In the genomic region with DNA sequence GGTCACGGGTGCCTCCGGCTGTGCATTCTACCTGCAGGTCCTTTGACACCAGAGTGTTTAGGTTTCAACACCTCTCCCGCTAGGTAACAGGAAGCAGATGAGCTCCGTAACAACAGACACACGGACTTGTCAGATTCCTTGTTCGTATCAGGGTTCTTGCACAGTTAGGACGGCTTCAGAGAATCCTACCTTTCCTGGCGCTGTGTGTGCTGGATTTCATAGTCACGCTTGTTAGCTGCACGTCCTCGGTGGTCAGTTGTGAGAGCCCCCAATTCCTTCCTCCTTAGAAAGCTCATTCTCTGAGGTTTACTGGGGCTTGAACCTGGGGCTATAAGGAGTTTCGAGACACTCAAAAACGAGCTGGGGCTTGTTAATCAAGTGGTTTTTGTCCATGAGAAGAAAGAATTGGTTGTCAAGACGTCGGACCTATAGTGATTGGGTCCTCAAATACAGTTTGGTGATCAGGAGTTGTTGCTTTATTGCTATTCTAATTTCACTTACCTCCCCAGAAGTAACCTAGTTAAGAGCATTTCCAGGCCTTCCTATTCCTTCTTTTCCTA, we compare ENCODE assay signal across 1 cellular context.
TF ChIP-seq lines count a peak whose summit lies in the region.

No MANE protein-coding gene starts in this region.

TF ChIP-seq in HepG2, 621 proteins besides CTCF, POLR2A, EP300 and RAD21 (continues in another document):
- TF ChIP-seq SRY (CRISPR knock-in tag; IDR thresholded peaks at IDR 0.05) = peak; percentile 76; the same call in 1 of the 2 replicates
- no peak for TF ChIP-seq PAX8 (CRISPR knock-in tag; IDR thresholded peaks at IDR 0.05; ENCODE audit: borderline replicate concordance)
- 0 out of 2 replicates have a peak, but pooled peaks have one; percentile 36 for TF ChIP-seq JUN (CRISPR knock-in tag; IDR thresholded peaks at IDR 0.05)
- 0 out of 2 replicates have a peak, but pooled peaks have one; percentile 25 for TF ChIP-seq RXRA (CRISPR knock-in tag; IDR thresholded peaks at IDR 0.05)
- no peak for TF ChIP-seq FOSL1 (CRISPR knock-in tag; IDR thresholded peaks at IDR 0.05; ENCODE audit: borderline replicate concordance)
- TF ChIP-seq ZNF10 (CRISPR knock-in tag; IDR thresholded peaks at IDR 0.05; ENCODE audit: borderline replicate concordance, low read depth) = no peak
- 0 out of 2 replicates have a peak, but pooled peaks have one; percentile 59 for TF ChIP-seq ZNF512B (CRISPR knock-in tag; IDR thresholded peaks at IDR 0.05; ENCODE audit: borderline replicate concordance)
- peak; percentile 84; the same call in 1 of the 2 replicates for TF ChIP-seq ZNF383 (CRISPR knock-in tag; IDR thresholded peaks at IDR 0.05; ENCODE audit: borderline replicate concordance)
- 0 out of 2 replicates have a peak, but pooled peaks have one; percentile 21 for TF ChIP-seq NR2C2 (CRISPR knock-in tag; IDR thresholded peaks at IDR 0.05; ENCODE audit: borderline replicate concordance)
- TF ChIP-seq, protein P1, sequence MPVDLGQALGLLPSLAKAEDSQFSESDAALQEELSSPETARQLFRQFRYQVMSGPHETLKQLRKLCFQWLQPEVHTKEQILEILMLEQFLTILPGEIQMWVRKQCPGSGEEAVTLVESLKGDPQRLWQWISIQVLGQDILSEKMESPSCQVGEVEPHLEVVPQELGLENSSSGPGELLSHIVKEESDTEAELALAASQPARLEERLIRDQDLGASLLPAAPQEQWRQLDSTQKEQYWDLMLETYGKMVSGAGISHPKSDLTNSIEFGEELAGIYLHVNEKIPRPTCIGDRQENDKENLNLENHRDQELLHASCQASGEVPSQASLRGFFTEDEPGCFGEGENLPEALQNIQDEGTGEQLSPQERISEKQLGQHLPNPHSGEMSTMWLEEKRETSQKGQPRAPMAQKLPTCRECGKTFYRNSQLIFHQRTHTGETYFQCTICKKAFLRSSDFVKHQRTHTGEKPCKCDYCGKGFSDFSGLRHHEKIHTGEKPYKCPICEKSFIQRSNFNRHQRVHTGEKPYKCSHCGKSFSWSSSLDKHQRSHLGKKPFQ (CRISPR knock-in tag; IDR thresholded peaks at IDR 0.05; ENCODE audit: insufficient replicate concordance) = peak; percentile 12
- TF ChIP-seq ARNT2 (CRISPR knock-in tag; IDR thresholded peaks at IDR 0.05; ENCODE audit: low read depth) = 0 out of 2 replicates have a peak, but pooled peaks have one; percentile 16
- TF ChIP-seq CAMTA2 (CRISPR knock-in tag; IDR thresholded peaks at IDR 0.05; ENCODE audit: borderline replicate concordance) = 0 out of 2 replicates have a peak, but pooled peaks have one; percentile 66
- no peak for TF ChIP-seq ZSCAN9 (CRISPR knock-in tag; IDR thresholded peaks at IDR 0.05; ENCODE audit: borderline replicate concordance)
- TF ChIP-seq ZNF235 (CRISPR knock-in tag; IDR thresholded peaks at IDR 0.05; ENCODE audit: borderline replicate concordance) = 0 out of 2 replicates have a peak, but pooled peaks have one; percentile 11
- TF ChIP-seq BHLHE40 (IDR thresholded peaks at IDR 0.05; ENCODE audit: low read length) = no peak
- peak; percentile 32; the same call in 1 of the 2 replicates for TF ChIP-seq SAP130 (CRISPR knock-in tag; IDR thresholded peaks at IDR 0.05; ENCODE audit: low read depth)
- TF ChIP-seq, protein P2, sequence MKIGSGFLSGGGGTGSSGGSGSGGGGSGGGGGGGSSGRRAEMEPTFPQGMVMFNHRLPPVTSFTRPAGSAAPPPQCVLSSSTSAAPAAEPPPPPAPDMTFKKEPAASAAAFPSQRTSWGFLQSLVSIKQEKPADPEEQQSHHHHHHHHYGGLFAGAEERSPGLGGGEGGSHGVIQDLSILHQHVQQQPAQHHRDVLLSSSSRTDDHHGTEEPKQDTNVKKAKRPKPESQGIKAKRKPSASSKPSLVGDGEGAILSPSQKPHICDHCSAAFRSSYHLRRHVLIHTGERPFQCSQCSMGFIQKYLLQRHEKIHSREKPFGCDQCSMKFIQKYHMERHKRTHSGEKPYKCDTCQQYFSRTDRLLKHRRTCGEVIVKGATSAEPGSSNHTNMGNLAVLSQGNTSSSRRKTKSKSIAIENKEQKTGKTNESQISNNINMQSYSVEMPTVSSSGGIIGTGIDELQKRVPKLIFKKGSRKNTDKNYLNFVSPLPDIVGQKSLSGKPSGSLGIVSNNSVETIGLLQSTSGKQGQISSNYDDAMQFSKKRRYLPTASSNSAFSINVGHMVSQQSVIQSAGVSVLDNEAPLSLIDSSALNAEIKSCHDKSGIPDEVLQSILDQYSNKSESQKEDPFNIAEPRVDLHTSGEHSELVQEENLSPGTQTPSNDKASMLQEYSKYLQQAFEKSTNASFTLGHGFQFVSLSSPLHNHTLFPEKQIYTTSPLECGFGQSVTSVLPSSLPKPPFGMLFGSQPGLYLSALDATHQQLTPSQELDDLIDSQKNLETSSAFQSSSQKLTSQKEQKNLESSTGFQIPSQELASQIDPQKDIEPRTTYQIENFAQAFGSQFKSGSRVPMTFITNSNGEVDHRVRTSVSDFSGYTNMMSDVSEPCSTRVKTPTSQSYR (CRISPR knock-in tag; IDR thresholded peaks at IDR 0.05; ENCODE audit: borderline replicate concordance) = peak; percentile 26; the same call in 1 of the 2 replicates
- TF ChIP-seq GTF3A (CRISPR knock-in tag; conservative IDR thresholded peaks at IDR 0.05) = 0 out of 2 replicates have a peak, but pooled peaks have one; percentile 39
- TF ChIP-seq SMYD3 (CRISPR knock-in tag; IDR thresholded peaks at IDR 0.05) = no peak
- 0 out of 2 replicates have a peak, but pooled peaks have one; percentile 46 for TF ChIP-seq RARG (CRISPR knock-in tag; IDR thresholded peaks at IDR 0.05; ENCODE audit: low read depth)
- no peak for TF ChIP-seq TCF12 (IDR thresholded peaks at IDR 0.05)
- no peak for TF ChIP-seq TCF12 (CRISPR knock-in tag; IDR thresholded peaks at IDR 0.05)
- 0 out of 2 replicates have a peak, but pooled peaks have one; percentile 4 for TF ChIP-seq NFE2 (CRISPR knock-in tag; IDR thresholded peaks at IDR 0.05)
- no peak for TF ChIP-seq ZNF510 (CRISPR knock-in tag; IDR thresholded peaks at IDR 0.05; ENCODE audit: low read depth)
- TF ChIP-seq ARNTL (CRISPR knock-in tag; IDR thresholded peaks at IDR 0.05) = 0 out of 2 replicates have a peak, but pooled peaks have one; percentile 23
- no peak for TF ChIP-seq ZNF24 (IDR thresholded peaks at IDR 0.05)
- TF ChIP-seq, protein P3, sequence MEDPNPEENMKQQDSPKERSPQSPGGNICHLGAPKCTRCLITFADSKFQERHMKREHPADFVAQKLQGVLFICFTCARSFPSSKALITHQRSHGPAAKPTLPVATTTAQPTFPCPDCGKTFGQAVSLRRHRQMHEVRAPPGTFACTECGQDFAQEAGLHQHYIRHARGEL (CRISPR knock-in tag; IDR thresholded peaks at IDR 0.05) = 0 out of 2 replicates have a peak, but pooled peaks have one; percentile 53
- peak; percentile 63; the same call in 1 of the 2 replicates for TF ChIP-seq ZBTB3 (CRISPR knock-in tag; IDR thresholded peaks at IDR 0.05; ENCODE audit: borderline replicate concordance, low read depth)
- TF ChIP-seq MIXL1 (CRISPR knock-in tag; IDR thresholded peaks at IDR 0.05) = 0 out of 2 replicates have a peak, but pooled peaks have one; percentile 2
- no peak for TF ChIP-seq MYC (CRISPR knock-in tag; IDR thresholded peaks at IDR 0.05; ENCODE audit: borderline replicate concordance)
- no peak for TF ChIP-seq SNAPC2 (CRISPR knock-in tag; IDR thresholded peaks at IDR 0.05)
- TF ChIP-seq, protein P4, sequence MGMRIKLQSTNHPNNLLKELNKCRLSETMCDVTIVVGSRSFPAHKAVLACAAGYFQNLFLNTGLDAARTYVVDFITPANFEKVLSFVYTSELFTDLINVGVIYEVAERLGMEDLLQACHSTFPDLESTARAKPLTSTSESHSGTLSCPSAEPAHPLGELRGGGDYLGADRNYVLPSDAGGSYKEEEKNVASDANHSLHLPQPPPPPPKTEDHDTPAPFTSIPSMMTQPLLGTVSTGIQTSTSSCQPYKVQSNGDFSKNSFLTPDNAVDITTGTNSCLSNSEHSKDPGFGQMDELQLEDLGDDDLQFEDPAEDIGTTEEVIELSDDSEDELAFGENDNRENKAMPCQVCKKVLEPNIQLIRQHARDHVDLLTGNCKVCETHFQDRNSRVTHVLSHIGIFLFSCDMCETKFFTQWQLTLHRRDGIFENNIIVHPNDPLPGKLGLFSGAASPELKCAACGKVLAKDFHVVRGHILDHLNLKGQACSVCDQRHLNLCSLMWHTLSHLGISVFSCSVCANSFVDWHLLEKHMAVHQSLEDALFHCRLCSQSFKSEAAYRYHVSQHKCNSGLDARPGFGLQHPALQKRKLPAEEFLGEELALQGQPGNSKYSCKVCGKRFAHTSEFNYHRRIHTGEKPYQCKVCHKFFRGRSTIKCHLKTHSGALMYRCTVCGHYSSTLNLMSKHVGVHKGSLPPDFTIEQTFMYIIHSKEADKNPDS (CRISPR knock-in tag; IDR thresholded peaks at IDR 0.05) = peak; percentile 21; the same call in 1 of the 2 replicates
- TF ChIP-seq, protein P5, sequence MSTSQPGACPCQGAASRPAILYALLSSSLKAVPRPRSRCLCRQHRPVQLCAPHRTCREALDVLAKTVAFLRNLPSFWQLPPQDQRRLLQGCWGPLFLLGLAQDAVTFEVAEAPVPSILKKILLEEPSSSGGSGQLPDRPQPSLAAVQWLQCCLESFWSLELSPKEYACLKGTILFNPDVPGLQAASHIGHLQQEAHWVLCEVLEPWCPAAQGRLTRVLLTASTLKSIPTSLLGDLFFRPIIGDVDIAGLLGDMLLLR (CRISPR knock-in tag; IDR thresholded peaks at IDR 0.05) = peak; percentile 73; the same call in 1 of the 2 replicates
- TF ChIP-seq ZNF558 (CRISPR knock-in tag; IDR thresholded peaks at IDR 0.05; ENCODE audit: borderline replicate concordance) = no peak
- no peak for TF ChIP-seq ZNF629 (CRISPR knock-in tag; conservative IDR thresholded peaks at IDR 0.05)
- peak; percentile 59; the same call in 1 of the 2 replicates for TF ChIP-seq MTERF4 (CRISPR knock-in tag; IDR thresholded peaks at IDR 0.05)
- TF ChIP-seq, protein P6, sequence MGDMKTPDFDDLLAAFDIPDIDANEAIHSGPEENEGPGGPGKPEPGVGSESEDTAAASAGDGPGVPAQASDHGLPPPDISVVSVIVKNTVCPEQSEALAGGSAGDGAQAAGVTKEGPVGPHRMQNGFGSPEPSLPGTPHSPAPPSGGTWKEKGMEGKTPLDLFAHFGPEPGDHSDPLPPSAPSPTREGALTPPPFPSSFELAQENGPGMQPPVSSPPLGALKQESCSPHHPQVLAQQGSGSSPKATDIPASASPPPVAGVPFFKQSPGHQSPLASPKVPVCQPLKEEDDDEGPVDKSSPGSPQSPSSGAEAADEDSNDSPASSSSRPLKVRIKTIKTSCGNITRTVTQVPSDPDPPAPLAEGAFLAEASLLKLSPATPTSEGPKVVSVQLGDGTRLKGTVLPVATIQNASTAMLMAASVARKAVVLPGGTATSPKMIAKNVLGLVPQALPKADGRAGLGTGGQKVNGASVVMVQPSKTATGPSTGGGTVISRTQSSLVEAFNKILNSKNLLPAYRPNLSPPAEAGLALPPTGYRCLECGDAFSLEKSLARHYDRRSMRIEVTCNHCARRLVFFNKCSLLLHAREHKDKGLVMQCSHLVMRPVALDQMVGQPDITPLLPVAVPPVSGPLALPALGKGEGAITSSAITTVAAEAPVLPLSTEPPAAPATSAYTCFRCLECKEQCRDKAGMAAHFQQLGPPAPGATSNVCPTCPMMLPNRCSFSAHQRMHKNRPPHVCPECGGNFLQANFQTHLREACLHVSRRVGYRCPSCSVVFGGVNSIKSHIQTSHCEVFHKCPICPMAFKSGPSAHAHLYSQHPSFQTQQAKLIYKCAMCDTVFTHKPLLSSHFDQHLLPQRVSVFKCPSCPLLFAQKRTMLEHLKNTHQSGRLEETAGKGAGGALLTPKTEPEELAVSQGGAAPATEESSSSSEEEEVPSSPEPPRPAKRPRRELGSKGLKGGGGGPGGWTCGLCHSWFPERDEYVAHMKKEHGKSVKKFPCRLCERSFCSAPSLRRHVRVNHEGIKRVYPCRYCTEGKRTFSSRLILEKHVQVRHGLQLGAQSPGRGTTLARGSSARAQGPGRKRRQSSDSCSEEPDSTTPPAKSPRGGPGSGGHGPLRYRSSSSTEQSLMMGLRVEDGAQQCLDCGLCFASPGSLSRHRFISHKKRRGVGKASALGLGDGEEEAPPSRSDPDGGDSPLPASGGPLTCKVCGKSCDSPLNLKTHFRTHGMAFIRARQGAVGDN (CRISPR knock-in tag; IDR thresholded peaks at IDR 0.05) = peak; percentile 34; the same call in 1 of the 2 replicates
- TF ChIP-seq ZNF326 (CRISPR knock-in tag; IDR thresholded peaks at IDR 0.05; ENCODE audit: borderline replicate concordance) = no peak
- 0 out of 2 replicates have a peak, but pooled peaks have one; percentile 6 for TF ChIP-seq FOXA3 (CRISPR knock-in tag; IDR thresholded peaks at IDR 0.05)
- TF ChIP-seq XBP1 (CRISPR knock-in tag; IDR thresholded peaks at IDR 0.05) = no peak
- 0 out of 2 replicates have a peak, but pooled peaks have one; percentile 69 for TF ChIP-seq MXD1 (CRISPR knock-in tag; IDR thresholded peaks at IDR 0.05)
- no peak for TF ChIP-seq ZMYM3 (CRISPR knock-in tag; IDR thresholded peaks at IDR 0.05)
- TF ChIP-seq PHF20 (CRISPR knock-in tag; IDR thresholded peaks at IDR 0.05) = no peak
- peak; percentile 52; the same call in 1 of the 2 replicates for TF ChIP-seq ZNF746 (CRISPR knock-in tag; IDR thresholded peaks at IDR 0.05)
